ENCODE assay signal across 8 cellular contexts in the genomic region with DNA sequence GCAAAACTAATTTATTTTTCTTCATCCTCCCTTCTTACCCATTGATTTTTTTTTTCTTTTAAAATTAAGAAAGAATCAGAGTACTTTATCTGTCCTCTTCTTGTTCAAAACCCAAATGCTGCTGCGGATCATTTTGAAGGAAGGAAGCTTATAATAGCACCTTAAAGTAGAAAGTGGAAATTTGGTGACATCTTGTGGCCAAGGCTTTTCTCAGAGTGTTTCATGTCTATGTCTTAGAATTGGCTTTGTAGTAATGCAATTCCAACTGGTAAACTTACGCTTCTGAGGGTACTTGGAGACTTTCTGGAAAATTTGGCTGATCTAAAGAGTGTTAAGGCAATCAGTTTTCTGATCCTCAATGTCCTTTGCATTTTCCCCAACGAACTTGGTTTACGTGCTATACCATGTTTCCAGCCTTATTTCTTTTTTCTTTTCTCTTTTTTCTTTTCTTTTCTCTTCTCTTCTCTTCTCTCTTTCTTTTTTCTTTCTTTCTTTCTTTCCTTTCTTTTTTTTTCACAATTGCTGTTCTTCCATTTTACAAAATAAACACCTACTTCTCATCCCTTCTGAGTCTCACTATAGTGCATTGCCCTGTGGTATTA. TPM values are rescaled to one million over a fixed set of nuclear protein-coding genes. Genes with fewer than 3 reads are reported as not detected.
A peak's percentile ranks its signal among the peaks of the same experiment; 100 is the strongest.
DNase-seq lines count a peak whose midpoint lies in the region; ATAC-seq, FAIRE-seq and TF ChIP-seq lines count a peak whose summit lies in the region.

No MANE protein-coding gene starts in this region.

- H2AFZ ChIP-seq in keratinocyte (ENCODE audit: control insufficient read depth, low read length): no peak overlapping the region

- peak in 10 of 12 donors; percentile 15 to 68 (median 28) for TF ChIP-seq CTCF in heart left ventricle (IDR thresholded peaks at IDR 0.05)
- peak; percentile 83 for TF ChIP-seq CTCF in VCaP (conservative IDR thresholded peaks at IDR 0.05)
- TF ChIP-seq CTCF in keratinocyte (optimal IDR thresholded peaks at IDR 0.05 in 1 of 3, IDR thresholded peaks at IDR 0.05 in 1 of 3, conservative IDR thresholded peaks at IDR 0.05 in 1 of 3; ENCODE audit: extremely low read depth in 1 of 3, insufficient read depth in 2 of 3, low read length in 3 of 3): peak in 2 of 3 experiments; percentile 21 to 33
- no peak for TF ChIP-seq CTCF in vagina (IDR thresholded peaks at IDR 0.05)

- H3K79me2 ChIP-seq in keratinocyte (ENCODE audit: control insufficient read depth, insufficient read depth, low read length): no peaks in the 10 kb centered on the region

- TF ChIP-seq POLR2A in heart left ventricle (IDR thresholded peaks at IDR 0.05) (no peak), vagina (IDR thresholded peaks at IDR 0.05) (no peak)

- H3K4me1 ChIP-seq in heart left ventricle (no peaks in the 10 kb centered on the region), keratinocyte (ENCODE audit: control insufficient read depth, extremely low read depth, insufficient read depth, low read length) (no peaks in the 10 kb centered on the region), vagina (no peaks in the 10 kb centered on the region)

- no peaks in the 10 kb centered on the region for H3K27me3 ChIP-seq in heart left ventricle
- no peaks in the 10 kb centered on the region for H3K27me3 ChIP-seq in keratinocyte (ENCODE audit: control insufficient read depth, extremely low read depth, insufficient read depth, low read length)
- no peaks in the 10 kb centered on the region for H3K27me3 ChIP-seq in vagina

- ATAC-seq in heart left ventricle (no peak), Right ventricle myocardium inferior (no peak), GM21390 (IDR thresholded peaks at IDR 0.05; ENCODE audit: unreplicated experiment) (peak; percentile 83), HG03571 (IDR thresholded peaks at IDR 0.05; ENCODE audit: unreplicated experiment) (peak; percentile 75)

- H3K9me3 ChIP-seq in heart left ventricle: peaks cover 0 to 4% (median 0%) of the 10 kb centered on the region in 12 donors
- H3K9me3 ChIP-seq in keratinocyte (ENCODE audit: control insufficient read depth, low read depth, low read length): no peaks in the 10 kb centered on the region
- H3K9me3 ChIP-seq in vagina: no peaks in the 10 kb centered on the region

- no peak overlapping the region for H3K27ac ChIP-seq in heart left ventricle
- no peak overlapping the region for H3K27ac ChIP-seq in VCaP
- H3K27ac ChIP-seq in keratinocyte (ENCODE audit: control insufficient read depth, insufficient read depth, low read length): no peak overlapping the region
- no peak overlapping the region for H3K27ac ChIP-seq in vagina

- dilution Hi-C loops in keratinocyte (cut with MboI; ENCODE audit: extremely low pct_ligation_motif_present, low sequenced_read_pairs): no loop called here

- H3K36me3 ChIP-seq in heart left ventricle: no peaks in the 10 kb centered on the region
- no peaks in the 10 kb centered on the region for H3K36me3 ChIP-seq in keratinocyte (ENCODE audit: control insufficient read depth in 2 of 2, extremely low read depth in 1 of 2, insufficient read depth in 2 of 2, low read length in 2 of 2)
- no peaks in the 10 kb centered on the region for H3K36me3 ChIP-seq in vagina

- H4K20me1 ChIP-seq in keratinocyte (ENCODE audit: control insufficient read depth, extremely low read depth, insufficient read depth, low read length): no peaks in the 10 kb centered on the region

- FAIRE-seq in keratinocyte (lab: Jason Lieb, UNC): no peak

- no peaks in the 10 kb centered on the region for H3K9me1 ChIP-seq in keratinocyte (ENCODE audit: control insufficient read depth, extremely low read depth, insufficient read depth, low read length)

- no peak overlapping the region for H3K4me3 ChIP-seq in heart left ventricle
- H3K4me3 ChIP-seq in keratinocyte (ENCODE audit: control insufficient read depth in 2 of 3, extremely low read depth in 1 of 3, insufficient read depth in 2 of 3, low read depth in 1 of 3, low read length in 3 of 3): no peak overlapping the region
- H3K4me3 ChIP-seq in vagina: no peak overlapping the region

- DNase-seq in heart left ventricle (no peak), Right ventricle myocardium inferior (ENCODE audit: missing footprints) (no peak), keratinocyte (ENCODE audit: low read depth, low spot score) (no peak), COLO668 (lab: John Stamatoyannopoulos, UW; ENCODE audit: unreplicated experiment) (no peak), vagina (ENCODE audit: extremely low spot score in 2 of 2) (no peak)

- no peak overlapping the region for H3K9ac ChIP-seq in keratinocyte (ENCODE audit: control insufficient read depth, extremely low read depth, insufficient read depth, low read length)

- intact Hi-C loops in heart left ventricle (cut with DNase I): loop anchor here in 3 of 10 donors (5.0 to 10.0 kb wide), 2 partner anchors 826 to 828 kb away; no protein-coding TSS in a partner anchor
- intact Hi-C loops in Right ventricle myocardium inferior (cut with DNase I): no loop called here
- intact Hi-C loops in vagina (cut with DNase I): no loop called here

- 61 to 68% (median 62%) methylated on average over 4 of the region's 4 CpGs for WGBS in heart left ventricle, 4 donors

- H3K4me2 ChIP-seq in keratinocyte (ENCODE audit: control insufficient read depth, extremely low read depth, insufficient read depth, low read depth, low read length): no peak overlapping the region

RNA-seq across cellular contexts. Expression of a gene that starts 30.7 kb away (rescaled TPM):
- total RNA-seq in heart left ventricle (10 to 100 TPM in 8 of 9 donors, 1 to 10 TPM in 1; 8.6 to 21.5 (median 12.9) TPM), Right ventricle myocardium inferior (11.8 TPM), vagina (16.0 TPM)
- polyA plus RNA-seq in heart left ventricle (1 to 10 TPM; 4.3 to 7.7 TPM), keratinocyte (14.5 to 20.3 TPM (median 16.6 TPM) in 3 replicates)
- polyA plus RNA-seq in keratinocyte (2011; ENCODE audit: low read depth): 7.2 TPM
- 10.3 and 22.0 TPM in 2 replicates for polyA plus RNA-seq in keratinocyte (2011; cell fraction: cytosol; rRNA removed)
- 13.1 and 16.5 TPM in 2 replicates for polyA plus RNA-seq in keratinocyte (2011; cell fraction: nucleus; rRNA removed)
- 12.8 and 13.2 TPM in 2 replicates for polyA plus RNA-seq in keratinocyte (2012; ENCODE audit: low replicate concordance)
- 12.1 to 21.3 TPM (median 20.7 TPM) in 3 replicates for polyA minus RNA-seq in keratinocyte
- polyA minus RNA-seq in keratinocyte (2011; cell fraction: cytosol; rRNA and poly(A)+ RNA removed): 25.9 TPM
- polyA minus RNA-seq in keratinocyte (2011; cell fraction: nucleus; rRNA and poly(A)+ RNA removed): 9.3 and 18.8 TPM in 2 replicates

Comparison
In these comparisons a context has a peak if more than half of its experiments do, and no peak if none do; other contexts are left out.
1. ATAC-seq: peak in GM21390 (single experiment) and HG03571 (single experiment); none in heart left ventricle (0 of 4) and Right ventricle myocardium inferior (single experiment).
2. CTCF ChIP-seq: peak in heart left ventricle (10 of 12), VCaP (single experiment) and keratinocyte (2 of 3); none in vagina (0 of 3).